Comparison of ENCODE assay signal across 28 cellular contexts in the genomic region with DNA sequence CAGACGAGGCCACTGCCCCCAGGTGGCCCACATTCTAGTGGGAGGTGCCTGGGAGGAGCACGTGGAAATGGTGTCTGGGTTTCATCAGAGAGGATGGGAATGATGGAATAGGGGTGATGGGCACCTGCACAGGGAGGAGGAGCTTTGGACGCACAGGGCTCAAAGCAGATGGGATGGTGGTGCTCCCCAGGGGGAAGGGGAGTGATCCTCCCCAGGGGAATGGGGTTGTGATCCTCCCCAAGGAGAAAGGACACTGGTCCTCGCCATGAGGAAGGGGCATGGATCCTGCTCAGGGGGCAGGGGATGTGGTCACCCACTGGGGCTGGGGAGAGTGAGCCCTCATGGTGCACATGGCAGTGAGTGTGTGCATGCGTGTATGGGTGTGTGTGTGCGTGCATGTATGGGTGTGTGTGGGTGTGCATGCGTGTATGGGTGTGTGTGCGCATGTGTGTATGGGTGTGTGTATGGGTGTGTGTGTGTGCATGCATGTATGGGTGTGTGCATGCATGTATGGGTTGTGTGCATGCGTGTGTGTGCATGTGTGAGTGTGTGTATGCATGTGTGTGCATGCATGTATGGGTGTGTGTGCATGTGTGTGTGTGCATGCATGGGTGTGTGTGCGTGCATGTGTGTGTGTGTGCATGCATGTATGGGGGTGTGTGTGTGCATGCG.
"Had no signal": no experiment of that assay in that cellular context is flagged by ENCODE, and none has a peak within 500 bp of the region (broad histone marks: within the 10 kb centered on the region; RNA-seq: fewer than 3 reads in every experiment).

No MANE protein-coding gene starts in this region.

- H3K27me3 ChIP-seq: thyroid gland had no signal

- H3K4me1 ChIP-seq: parathyroid adenoma, psoas muscle, upper lobe of right lung had no signal

- H3K27ac Mint-ChIP-seq: activated CD4-positive, alpha-beta memory T cell treated with anti-CD3 and anti-CD28 coated beads for 36 hours; activated CD4-positive, alpha-beta T cell treated with anti-CD3 and anti-CD28 coated beads, Interleukin-2, amount 10 ng/mL, durations not matched to agents 24 days and 14 days; activated naive CD4-positive, alpha-beta T cell treated with anti-CD3 and anti-CD28 coated beads, Interleukin-2, amount 10 ng/mL, durations not matched to agents 7 days and 5 days; activated naive CD8-positive, alpha-beta T cell treated with anti-CD3 and anti-CD28 coated beads, Interleukin-2, amount 10 ng/mL, durations not matched to agents 7 days and 5 days; mesothelial cell of epicardium; nephron progenitor cell; stimulated activated naive B cell treated with anti-CD40 and anti-IgM and Interleukin-4, amounts not matched to agents 10 μg/mL and 1 μg/mL and 100 μg/mL, for 72 hours; T-helper 17 cell had no signal

- H2AFZ ChIP-seq: parathyroid adenoma had no signal

- ATAC-seq: heart right ventricle; left lung; psoas muscle; stimulated activated naive B cell treated with anti-CD40 and anti-IgM and Interleukin-4, amounts not matched to agents 10 μg/mL and 1 μg/mL and 100 μg/mL, for 72 hours; T-helper 17 cell; upper lobe of right lung had no signal

- H3K4me1 Mint-ChIP-seq: activated naive CD4-positive, alpha-beta T cell treated with anti-CD3 and anti-CD28 coated beads, Interleukin-2, amount 10 ng/mL, durations not matched to agents 7 days and 5 days; activated naive CD8-positive, alpha-beta T cell treated with anti-CD3 and anti-CD28 coated beads, Interleukin-2, amount 10 ng/mL, durations not matched to agents 7 days and 5 days; mesothelial cell of epicardium; nephron progenitor cell had no signal

- H3K9ac ChIP-seq: parathyroid adenoma had no signal

- H3K27ac ChIP-seq: esophagus muscularis mucosa, heart right ventricle, left lung, parathyroid adenoma, psoas muscle, stomach, thyroid gland, upper lobe of right lung, WERI-Rb-1 had no signal

- H3K9me3 ChIP-seq: esophagus muscularis mucosa, heart right ventricle, left lung, psoas muscle, stomach, thyroid gland, upper lobe of right lung had no signal

- DNase-seq: activated CD4-positive, alpha-beta memory T cell treated with anti-CD3 and anti-CD28 coated beads for 36 hours; activated CD4-positive, alpha-beta T cell treated with anti-CD3 and anti-CD28 coated beads, Interleukin-2, amount 10 ng/mL, durations not matched to agents 24 days and 14 days; activated CD4-positive, CD25-positive, alpha-beta regulatory T cell treated with anti-CD3 and anti-CD28 coated beads, Interleukin-2, amount 50 U/mL, for 72 hours; activated CD8-positive, alpha-beta memory T cell treated with anti-CD3 and anti-CD28 coated beads, Interleukin-2, amount 50 U/mL, for 4 hours; activated gamma-delta T cell; activated naive CD4-positive, alpha-beta T cell treated with anti-CD3 and anti-CD28 coated beads, Interleukin-2, amount 10 ng/mL, durations not matched to agents 7 days and 5 days; activated naive CD8-positive, alpha-beta T cell treated with anti-CD3 and anti-CD28 coated beads, Interleukin-2, amount 10 ng/mL, durations not matched to agents 7 days and 5 days; activated T-cell treated with anti-CD3 and anti-CD28 coated beads, Interleukin-2, amount 50 U/mL, for 1 hour; central memory CD4-positive, alpha-beta T cell; foreskin melanocyte; heart right ventricle; naive B cell; nephron progenitor cell; occipital lobe; stimulated activated CD4-positive, alpha-beta T cell treated with anti-CD3 and anti-CD28 coated beads, Interleukin-15, amount 100 ng/mL, for 24 hours; stimulated activated CD4-positive, alpha-beta T cell treated with anti-CD3 and anti-CD28 coated beads, Interleukin-2, amount 100 ng/mL, for 24 hours; stimulated activated naive B cell treated with anti-CD40 and anti-IgM and Interleukin-4, amounts not matched to agents 10 μg/mL and 1 μg/mL and 100 μg/mL, for 72 hours; stomach; T-helper 17 cell; T1000; thyroid gland; upper lobe of right lung; WERI-Rb-1 had no signal

- H3K4me3 Mint-ChIP-seq: activated CD4-positive, alpha-beta memory T cell treated with anti-CD3 and anti-CD28 coated beads for 36 hours; activated CD4-positive, alpha-beta T cell treated with anti-CD3 and anti-CD28 coated beads, Interleukin-2, amount 10 ng/mL, durations not matched to agents 24 days and 14 days; activated naive CD4-positive, alpha-beta T cell treated with anti-CD3 and anti-CD28 coated beads, Interleukin-2, amount 10 ng/mL, durations not matched to agents 7 days and 5 days; activated naive CD8-positive, alpha-beta T cell treated with anti-CD3 and anti-CD28 coated beads, Interleukin-2, amount 10 ng/mL, durations not matched to agents 7 days and 5 days; mesothelial cell of epicardium; nephron progenitor cell; stimulated activated naive B cell treated with anti-CD40 and anti-IgM and Interleukin-4, amounts not matched to agents 10 μg/mL and 1 μg/mL and 100 μg/mL, for 72 hours; T-helper 17 cell had no signal

- H3K4me3 ChIP-seq: esophagus muscularis mucosa, heart right ventricle, left lung, psoas muscle, stomach, thyroid gland, upper lobe of right lung had no signal

- H3K36me3 ChIP-seq: esophagus muscularis mucosa, heart right ventricle, left lung, stomach, thyroid gland, upper lobe of right lung, WERI-Rb-1 had no signal

- H3K9me3 Mint-ChIP-seq: activated CD4-positive, alpha-beta memory T cell treated with anti-CD3 and anti-CD28 coated beads for 36 hours; activated CD4-positive, alpha-beta T cell treated with anti-CD3 and anti-CD28 coated beads, Interleukin-2, amount 10 ng/mL, durations not matched to agents 24 days and 14 days; activated naive CD4-positive, alpha-beta T cell treated with anti-CD3 and anti-CD28 coated beads, Interleukin-2, amount 10 ng/mL, durations not matched to agents 7 days and 5 days; activated naive CD8-positive, alpha-beta T cell treated with anti-CD3 and anti-CD28 coated beads, Interleukin-2, amount 10 ng/mL, durations not matched to agents 7 days and 5 days; mesothelial cell of epicardium; naive B cell; nephron progenitor cell; stimulated activated naive B cell treated with anti-CD40 and anti-IgM and Interleukin-4, amounts not matched to agents 10 μg/mL and 1 μg/mL and 100 μg/mL, for 72 hours had no signal

- H3K36me3 Mint-ChIP-seq: activated CD4-positive, alpha-beta memory T cell treated with anti-CD3 and anti-CD28 coated beads for 36 hours; activated naive CD4-positive, alpha-beta T cell treated with anti-CD3 and anti-CD28 coated beads, Interleukin-2, amount 10 ng/mL, durations not matched to agents 7 days and 5 days; activated naive CD8-positive, alpha-beta T cell treated with anti-CD3 and anti-CD28 coated beads, Interleukin-2, amount 10 ng/mL, durations not matched to agents 7 days and 5 days; mesothelial cell of epicardium; naive B cell; stimulated activated naive B cell treated with anti-CD40 and anti-IgM and Interleukin-4, amounts not matched to agents 10 μg/mL and 1 μg/mL and 100 μg/mL, for 72 hours had no signal
